Comparison of ENCODE assay signal across 17 cellular contexts in genomic region chr11:100753144-100753543, GRCh38.
DNase-seq lines count a peak whose midpoint lies in the region; ATAC-seq and TF ChIP-seq lines count a peak whose summit lies in the region.
"Had no signal": no experiment of that assay in that cellular context is flagged by ENCODE, and none has a peak within 500 bp of the region (broad histone marks: within the 10 kb centered on the region; RNA-seq: fewer than 3 reads in every experiment).

No MANE protein-coding gene starts in this region.

- TF ChIP-seq POLR2A in lower leg skin (IDR thresholded peaks at IDR 0.05), result no peak

- H3K4me1 Mint-ChIP-seq in endodermal cell (peaks cover 59% of the 10 kb centered on the region), neural crest cell (peaks cover 32% of the 10 kb centered on the region)
- H3K4me1 Mint-ChIP-seq: activated CD4-positive, alpha-beta T cell treated with anti-CD3 and anti-CD28 coated beads, Interleukin-2, amount 10 ng/mL, durations not matched to agents 24 days and 14 days; naive B cell had no signal

- H3K27ac ChIP-seq in endodermal cell (ENCODE audit: low read depth, low read length), result peak overlapping the region; percentile 33
- H3K27ac ChIP-seq: BLaER1 treated with 17β-estradiol and CSF1 and Interleukin-3, amounts not matched to agents 10 nM and 100 nM; right lobe of liver had no signal

- peak overlapping the region; percentile 18 for H3K4me3 Mint-ChIP-seq in endodermal cell
- no peak overlapping the region for H3K4me3 Mint-ChIP-seq in neural crest cell
- H3K4me3 Mint-ChIP-seq: activated CD4-positive, alpha-beta T cell treated with anti-CD3 and anti-CD28 coated beads, Interleukin-2, amount 10 ng/mL, durations not matched to agents 24 days and 14 days; activated T-cell treated with anti-CD3 and anti-CD28 coated beads, Interleukin-2, amount 50 U/mL, for 72 hours; naive B cell had no signal

- H3K36me3 Mint-ChIP-seq in endodermal cell (ENCODE audit: low read depth), result peaks cover 24% of the 10 kb centered on the region
- peaks cover 9% of the 10 kb centered on the region for H3K36me3 Mint-ChIP-seq in neural crest cell (ENCODE audit: low read depth)

- H3K9me3 ChIP-seq in endodermal cell (ENCODE audit: control insufficient read depth, low read length), result peaks cover 17% of the 10 kb centered on the region
- H3K9me3 ChIP-seq: right lobe of liver had no signal

- intact Hi-C loops in lower leg skin (cut with DNase I; ENCODE audit: low total_unique reads), result no loop called here

- H3K27me3 Mint-ChIP-seq in endodermal cell (ENCODE audit: insufficient read depth), result no peaks in the 10 kb centered on the region
- no peaks in the 10 kb centered on the region for H3K27me3 Mint-ChIP-seq in neural crest cell (ENCODE audit: low read depth)
- H3K27me3 Mint-ChIP-seq: activated CD4-positive, alpha-beta T cell treated with anti-CD3 and anti-CD28 coated beads, Interleukin-2, amount 10 ng/mL, durations not matched to agents 24 days and 14 days; naive B cell had no signal

- no peak overlapping the region for H3K4me3 ChIP-seq in H7 (ENCODE audit: insufficient read depth, low read depth, low read length)
- H3K4me3 ChIP-seq in endodermal cell (ENCODE audit: low read length), result peak overlapping the region; percentile 45
- no peak overlapping the region for H3K4me3 ChIP-seq in lower leg skin (ENCODE audit: low read depth, poor library complexity, severe bottlenecking)
- H3K4me3 ChIP-seq: BLaER1 treated with 17β-estradiol and CSF1 and Interleukin-3, amounts not matched to agents 10 nM and 100 nM; dorsolateral prefrontal cortex; right lobe of liver had no signal

- peak overlapping the region; percentile 60 for H3K9ac ChIP-seq in endodermal cell (ENCODE audit: extremely low read depth, low read length, poor library complexity, severe bottlenecking)
- H3K9ac ChIP-seq: BLaER1 treated with 17β-estradiol and CSF1 and Interleukin-3, amounts not matched to agents 10 nM and 100 nM had no signal

- no peaks in the 10 kb centered on the region for H3K27me3 ChIP-seq in H7 (ENCODE audit: control insufficient read depth, insufficient read depth, low read length)
- no peaks in the 10 kb centered on the region for H3K27me3 ChIP-seq in endodermal cell (ENCODE audit: control insufficient read depth, insufficient read depth, low read length, poor library complexity, severe bottlenecking)
- H3K27me3 ChIP-seq: BLaER1 treated with 17β-estradiol and CSF1 and Interleukin-3, amounts not matched to agents 10 nM and 100 nM; right lobe of liver had no signal

- H3K36me3 ChIP-seq in H7 (replicated peaks; ENCODE audit: control insufficient read depth, insufficient read depth, low read length) (no peaks in the 10 kb centered on the region; the same call in 1 of the 2 replicates), endodermal cell (ENCODE audit: control insufficient read depth, insufficient read depth, low read length) (peaks cover 20% of the 10 kb centered on the region)
- H3K36me3 ChIP-seq: right lobe of liver had no signal

- H3K27ac Mint-ChIP-seq in endodermal cell (peak overlapping the region; percentile 96), neural crest cell (ENCODE audit: unreplicated experiment) (peak overlapping the region; percentile 7)
- H3K27ac Mint-ChIP-seq: activated CD4-positive, alpha-beta T cell treated with anti-CD3 and anti-CD28 coated beads, Interleukin-2, amount 10 ng/mL, durations not matched to agents 24 days and 14 days; activated T-cell treated with anti-CD3 and anti-CD28 coated beads, Interleukin-2, amount 50 U/mL, for 72 hours had no signal

- H3K9me3 Mint-ChIP-seq in endodermal cell (peaks cover 19% of the 10 kb centered on the region), neural crest cell (peaks cover 6% of the 10 kb centered on the region)

- WGBS in endodermal cell (ENCODE audit: insufficient coverage in 1 of 2, insufficient read length in 1 of 2), 2 experiments, result 27 to 34% methylated on average over 3 to 4 of the region's 4 CpGs
- 33 to 73% methylated on average over 4 of the region's 4 CpGs for WGBS in lower leg skin, 2 donors

- peaks cover 29% of the 10 kb centered on the region for H3K4me1 ChIP-seq in endodermal cell (ENCODE audit: control insufficient read depth, insufficient read depth, low read length)
- H3K4me1 ChIP-seq: BLaER1 treated with 17β-estradiol and CSF1 and Interleukin-3, amounts not matched to agents 10 nM and 100 nM had no signal

- ATAC-seq in HG03439 (IDR thresholded peaks at IDR 0.05; ENCODE audit: unreplicated experiment) (no peak), HG02678 (IDR thresholded peaks at IDR 0.05; ENCODE audit: unreplicated experiment) (no peak)
- ATAC-seq: activated T-cell treated with anti-CD3 and anti-CD28 coated beads, Interleukin-2, amount 50 U/mL, for 72 hours had no signal

- peak; percentile 6 for DNase-seq in H7
- DNase-seq in NCI-H69 (lab: John Stamatoyannopoulos, UW), result peak; percentile 77
- peak; percentile 87 for DNase-seq in endodermal cell
- DNase-seq in neural crest cell (ENCODE audit: low read depth, low spot score), result no peak
- DNase-seq in lower leg skin (ENCODE audit: low spot score in 2 of 2), result no peak
- no peak for DNase-seq in stimulated activated CD4-positive, alpha-beta T cell treated with anti-CD3 and anti-CD28 coated beads, Interleukin-12 subunit alpha, Interleukin-12 subunit beta, amount 100 ng/mL, for 4 hours
- DNase-seq: activated CD4-positive, alpha-beta T cell treated with anti-CD3 and anti-CD28 coated beads, Interleukin-2, amount 10 ng/mL, durations not matched to agents 24 days and 14 days; activated T-cell treated with anti-CD3 and anti-CD28 coated beads, Interleukin-2, amount 50 U/mL, for 72 hours; anterior cingulate cortex; dorsolateral prefrontal cortex; foreskin fibroblast; naive B cell; OCI-M1; right lobe of liver had no signal

- TF ChIP-seq CTCF in endodermal cell (conservative IDR thresholded peaks at IDR 0.05), result peak; percentile 47
- no peak for TF ChIP-seq CTCF in neural crest cell (conservative IDR thresholded peaks at IDR 0.05)
- no peak for TF ChIP-seq CTCF in lower leg skin (IDR thresholded peaks at IDR 0.05)

Comparison
In these comparisons a context has a peak if more than half of its experiments do, and no peak if none do; other contexts are left out.
1. DNase-seq: peak in H7 (single experiment), NCI-H69 (single experiment) and endodermal cell (single experiment); none in neural crest cell (single experiment), lower leg skin (0 of 2) and stimulated activated CD4-positive, alpha-beta T cell treated with anti-CD3 and anti-CD28 coated beads, Interleukin-12 subunit alpha, Interleukin-12 subunit beta, amount 100 ng/mL, for 4 hours (single experiment).